In the genomic region with DNA sequence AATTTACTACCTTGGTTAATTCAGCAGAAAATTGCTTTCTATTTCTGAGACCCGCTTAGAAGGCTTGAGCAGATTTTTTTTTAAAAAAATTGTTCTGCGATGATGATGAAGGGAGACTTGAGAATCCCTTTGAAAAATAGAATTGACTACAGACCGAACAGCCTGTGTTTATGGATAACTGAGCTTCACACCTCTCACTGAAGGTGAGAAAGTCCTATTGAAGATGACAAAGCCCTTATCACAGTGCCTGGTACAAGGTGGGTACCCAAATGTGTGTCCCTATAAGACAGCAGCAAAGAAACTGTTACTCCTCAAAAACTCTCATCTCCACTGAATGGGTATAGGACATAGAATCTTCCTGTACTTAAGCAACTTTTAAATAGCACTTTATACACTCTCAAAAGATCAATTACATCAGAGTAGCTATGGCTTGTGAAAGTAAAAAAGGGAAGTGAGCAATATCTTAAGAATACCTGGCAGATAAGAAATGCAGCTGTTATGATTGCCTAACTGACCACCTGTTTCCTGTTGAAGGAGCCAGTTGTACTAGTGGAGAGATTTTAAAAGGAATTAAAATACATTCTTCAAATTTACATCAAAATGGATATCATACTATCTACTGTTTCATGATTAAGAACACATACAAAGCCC, we compare ENCODE assay signal across 9 cellular contexts.
A peak's percentile ranks its signal among the peaks of the same experiment; 100 is the strongest.
DNase-seq lines count a peak whose midpoint lies in the region; ATAC-seq and TF ChIP-seq lines count a peak whose summit lies in the region.
"Had no signal": no experiment of that assay in that cellular context is flagged by ENCODE, and none has a peak within 500 bp of the region (broad histone marks: within the 10 kb centered on the region; RNA-seq: fewer than 3 reads in every experiment).

No MANE protein-coding gene starts in this region.

- no peak for TF ChIP-seq POLR2A in adrenal gland (IDR thresholded peaks at IDR 0.05)

- peak; percentile 15 for DNase-seq in GM13976 (ENCODE audit: low spot score)
- peak; percentile 63 for DNase-seq in dermis blood vessel endothelial cell
- DNase-seq in adrenal gland, result no peak
- no peak for DNase-seq in MG63
- DNase-seq in NCI-H2227 (lab: John Stamatoyannopoulos, UW; ENCODE audit: unreplicated experiment), result no peak
- no peak for DNase-seq in COLO829 (ENCODE audit: low spot score)
- DNase-seq: NCI-H1694 treated with DMSO at 0.1 percent for 48 hours had no signal

- H3K27me3 ChIP-seq in adrenal gland, result no peaks in the 10 kb centered on the region
- H3K27me3 ChIP-seq in MG63, result no peaks in the 10 kb centered on the region

- H3K4me3 ChIP-seq in adrenal gland (no peak overlapping the region), MG63 (no peak overlapping the region)

- H3K27ac ChIP-seq in adrenal gland, result no peak overlapping the region

- TF ChIP-seq CTCF in GM13976 (IDR thresholded peaks at IDR 0.05; ENCODE audit: borderline replicate concordance, control extremely low read depth, extremely low read depth, insufficient read depth, missing control alignments) (no peak), adrenal gland (IDR thresholded peaks at IDR 0.05) (no peak)

- H3K9me3 ChIP-seq in adrenal gland (replicated peaks in 1 of 3) (no peaks in the 10 kb centered on the region), MG63 (peaks cover 2% of the 10 kb centered on the region; the same call in 1 of the 2 replicates)

- ATAC-seq in GM21723 (IDR thresholded peaks at IDR 0.05; ENCODE audit: unreplicated experiment) (peak; percentile 100), HG03571 (IDR thresholded peaks at IDR 0.05; ENCODE audit: unreplicated experiment) (peak; percentile 100)

- intact Hi-C loops in adrenal gland (cut with DNase I), result no loop called here

- H3K36me3 ChIP-seq in adrenal gland (replicated peaks in 1 of 2) (no peaks in the 10 kb centered on the region), MG63 (no peaks in the 10 kb centered on the region)

- no peaks in the 10 kb centered on the region for H3K4me1 ChIP-seq in adrenal gland (replicated peaks in 1 of 2)

- in situ Hi-C loops in GM13976 (cut with MboI; ENCODE audit: low sequenced_read_pairs, unreplicated experiment), result no loop called here

- 65 to 88% (median 81%) methylated on average over 3 of the region's 3 CpGs for WGBS in adrenal gland, 4 donors

Comparison
In these comparisons a context has a peak if more than half of its experiments do, and no peak if none do; other contexts are left out.
1. DNase-seq: peak in GM13976 (single experiment) and dermis blood vessel endothelial cell (single experiment); none in adrenal gland (0 of 7), MG63 (single experiment), NCI-H2227 (single experiment) and COLO829 (single experiment).